1 cellular context compared by ENCODE assay signal in genomic region chr3:128094295-128095151, GRCh38.
TF ChIP-seq lines count a peak whose summit lies in the region.

No MANE protein-coding gene starts in this region.

TF ChIP-seq in K562, 482 proteins besides CTCF, POLR2A, EP300 and RAD21:
- no peak for TF ChIP-seq RFX5 (IDR thresholded peaks at IDR 0.05; ENCODE audit: low read depth, low read length)
- TF ChIP-seq FOXJ3 (CRISPR knock-in tag; IDR thresholded peaks at IDR 0.05) = no peak
- TF ChIP-seq DNMT1 (IDR thresholded peaks at IDR 0.05) = no peak
- no peak for TF ChIP-seq FOXJ2 (tag; IDR thresholded peaks at IDR 0.05)
- no peak for TF ChIP-seq THRAP3 (IDR thresholded peaks at IDR 0.05; ENCODE audit: borderline replicate concordance)
- TF ChIP-seq ZNF311 (CRISPR knock-in tag; IDR thresholded peaks at IDR 0.05) = no peak
- TF ChIP-seq CBX8 (IDR thresholded peaks at IDR 0.05; ENCODE audit: borderline replicate concordance, extremely low read depth, low read depth, low read length, poor library complexity, severe bottlenecking) = no peak
- no peak for TF ChIP-seq ZNF583 (CRISPR knock-in tag; IDR thresholded peaks at IDR 0.05)
- TF ChIP-seq ZBTB7A (IDR thresholded peaks at IDR 0.05; ENCODE audit: borderline replicate concordance, control insufficient read depth, low read depth, low read length) = no peak
- no peak for TF ChIP-seq ZNF444 (CRISPR knock-in tag; IDR thresholded peaks at IDR 0.05)
